ENCODE assay signal across 3 cellular contexts in genomic region chr19:37098570-37098969, GRCh38.
TF ChIP-seq lines count a peak whose summit lies in the region.

No MANE protein-coding gene starts in this region.

TF ChIP-seq in IMR-90, 13 proteins besides CTCF, POLR2A, EP300 and RAD21:
- no peak for TF ChIP-seq MAZ (IDR thresholded peaks at IDR 0.05; ENCODE audit: borderline replicate concordance, low read depth, low read length)
- TF ChIP-seq USF2 (IDR thresholded peaks at IDR 0.05; ENCODE audit: low read depth, low read length), result no peak
- peak; percentile 83 for TF ChIP-seq CEBPB (IDR thresholded peaks at IDR 0.05; ENCODE audit: low read depth, low read length)
TF ChIP-seq in IMR-90: peak in this region for 1.

TF ChIP-seq in K562, 482 proteins besides CTCF, POLR2A, EP300 and RAD21:
- TF ChIP-seq DIDO1 (tag; IDR thresholded peaks at IDR 0.05; ENCODE audit: low read depth), result no peak
- no peak for TF ChIP-seq TSHZ1 (CRISPR knock-in tag; IDR thresholded peaks at IDR 0.05)
- peak; percentile 80 for TF ChIP-seq CEBPB (tag; IDR thresholded peaks at IDR 0.05)
- no peak for TF ChIP-seq DNMT1 (IDR thresholded peaks at IDR 0.05)
- TF ChIP-seq MEIS2 (IDR thresholded peaks at IDR 0.05; ENCODE audit: partially characterized antibody), result no peak
- no peak for TF ChIP-seq TCF15 (CRISPR knock-in tag; IDR thresholded peaks at IDR 0.05)
- TF ChIP-seq CEBPG (CRISPR knock-in tag; IDR thresholded peaks at IDR 0.05), result no peak
- TF ChIP-seq CEBPG (tag; conservative IDR thresholded peaks at IDR 0.05 in 1 of 2, IDR thresholded peaks at IDR 0.05 in 1 of 2), result peak in 1 of 2 experiments; percentile 82; a peak in 2 of 4 replicates
- TF ChIP-seq MXI1 (IDR thresholded peaks at IDR 0.05; ENCODE audit: low read depth, low read length), result no peak
- TF ChIP-seq ATF2 (CRISPR knock-in tag; IDR thresholded peaks at IDR 0.05), result no peak
- no peak for TF ChIP-seq TCF7L2 (IDR thresholded peaks at IDR 0.05; ENCODE audit: low read depth, low read length)
- no peak for TF ChIP-seq BACH1 (tag; IDR thresholded peaks at IDR 0.05)
- TF ChIP-seq CSDE1 (IDR thresholded peaks at IDR 0.05), result no peak
- no peak for TF ChIP-seq ARID3B (CRISPR knock-in tag; IDR thresholded peaks at IDR 0.05; ENCODE audit: borderline replicate concordance)

TF ChIP-seq in liver, 16 proteins besides CTCF, POLR2A, EP300 and RAD21:
- TF ChIP-seq HNF4G (IDR thresholded peaks at IDR 0.05), result no peak
- TF ChIP-seq RXRA (IDR thresholded peaks at IDR 0.05), result no peak
- no peak for TF ChIP-seq HNF4A (conservative IDR thresholded peaks at IDR 0.05)
- TF ChIP-seq JUND (IDR thresholded peaks at IDR 0.05), result no peak
- no peak for TF ChIP-seq NR2F2 (IDR thresholded peaks at IDR 0.05)
- no peak for TF ChIP-seq SP1 (IDR thresholded peaks at IDR 0.05)
- TF ChIP-seq YY1 (IDR thresholded peaks at IDR 0.05), result no peak
- no peak for TF ChIP-seq ATF3 (IDR thresholded peaks at IDR 0.05)
- no peak for TF ChIP-seq ZBTB33 (IDR thresholded peaks at IDR 0.05)
- TF ChIP-seq TAF1 (conservative IDR thresholded peaks at IDR 0.05), result no peak
- TF ChIP-seq MAX (IDR thresholded peaks at IDR 0.05), result no peak
- TF ChIP-seq GABPA (IDR thresholded peaks at IDR 0.05 in 1 of 2, conservative IDR thresholded peaks at IDR 0.05 in 1 of 2), result no peak
- no peak for TF ChIP-seq FOXA1 (IDR thresholded peaks at IDR 0.05)
- TF ChIP-seq REST (IDR thresholded peaks at IDR 0.05), result no peak
- TF ChIP-seq FOXA2 (IDR thresholded peaks at IDR 0.05), result no peak
- TF ChIP-seq EGR1 (IDR thresholded peaks at IDR 0.05; ENCODE audit: low read depth in 2 of 2), result no peak
